10 cellular contexts compared by ENCODE assay signal in the genomic region with DNA sequence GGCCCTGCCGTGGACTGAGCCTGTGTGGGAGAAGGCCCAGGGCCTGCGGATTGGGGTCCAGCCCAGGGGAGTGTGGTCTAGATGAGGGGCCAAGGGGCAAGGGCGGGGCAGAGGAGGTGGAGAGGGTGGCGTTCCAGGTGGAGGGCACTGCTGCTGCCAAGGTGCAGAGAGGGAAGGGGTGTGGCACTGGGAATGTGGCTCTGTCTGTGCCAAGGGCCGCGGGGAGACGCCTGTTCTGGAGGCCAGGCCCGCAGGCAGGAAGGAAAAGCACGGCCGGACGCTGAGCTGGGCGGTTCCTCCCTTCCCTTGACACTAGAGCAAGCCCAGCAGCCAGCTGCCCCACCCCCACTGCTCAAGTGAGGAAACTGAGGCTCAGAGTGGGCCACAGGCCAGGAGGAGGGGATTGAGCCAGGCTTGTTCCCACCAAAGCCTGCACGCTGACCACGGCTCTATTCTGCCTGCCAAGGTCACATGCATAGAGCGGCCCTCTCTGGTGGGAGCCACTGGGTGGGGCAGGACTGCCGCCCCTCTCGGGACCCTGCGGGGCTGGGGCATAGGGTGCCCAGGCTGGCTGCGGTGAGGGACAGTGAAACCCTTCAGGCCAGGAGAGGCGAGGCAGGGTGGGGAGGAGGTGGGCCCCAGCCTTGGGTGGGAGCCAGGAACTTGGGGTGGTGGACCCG. TPM values are rescaled to one million over a fixed set of nuclear protein-coding genes. Genes with fewer than 3 reads are reported as not detected.
A peak's percentile ranks its signal among the peaks of the same experiment; 100 is the strongest.
DNase-seq lines count a peak whose midpoint lies in the region; ATAC-seq lines count a peak whose summit lies in the region.
"Had no signal": no experiment of that assay in that cellular context is flagged by ENCODE, and none has a peak within 500 bp of the region (broad histone marks: within the 10 kb centered on the region; RNA-seq: fewer than 3 reads in every experiment).

No MANE protein-coding gene starts in this region.

- intact Hi-C loops in activated CD4-positive, alpha-beta memory T cell treated with anti-CD3 and anti-CD28 coated beads for 36 hours (cut with micrococcal nuclease): no loop called here

- H3K36me3 Mint-ChIP-seq in activated CD4-positive, alpha-beta memory T cell treated with anti-CD3 and anti-CD28 coated beads for 36 hours: peaks cover 1% of the 10 kb centered on the region

- no peaks in the 10 kb centered on the region for H3K36me3 ChIP-seq in urinary bladder (ENCODE audit: insufficient read depth)

- POLR2A ChIA-PET in activated CD4-positive, alpha-beta memory T cell treated with anti-CD3 and anti-CD28 coated beads for 36 hours (lab: Charles Lee): no interaction called here

- DNase-seq in NCI-H2196 (lab: John Stamatoyannopoulos, UW; ENCODE audit: unreplicated experiment) (peak; percentile 30), NCI-H2196 treated with DMSO at 0.1 percent for 48 hours (lab: John Stamatoyannopoulos, UW; ENCODE audit: unreplicated experiment) (no peak), mucosa of gallbladder (ENCODE audit: low spot score) (peak; percentile 79)
- no peak for DNase-seq in activated CD4-positive, alpha-beta memory T cell treated with anti-CD3 and anti-CD28 coated beads for 36 hours
- DNase-seq: NCI-H526, T-helper 1 cell had no signal

- ATAC-seq in esophagus mucosa: peak; percentile 59
- ATAC-seq in GM18870 (IDR thresholded peaks at IDR 0.05; ENCODE audit: unreplicated experiment): no peak
- no peak for ATAC-seq in GM21717 (IDR thresholded peaks at IDR 0.05; ENCODE audit: unreplicated experiment)

- WGBS in urinary bladder: 53% methylated on average over 21 of the region's 21 CpGs

- H3K4me3 ChIP-seq in urinary bladder (ENCODE audit: low read depth, low read length): no peak overlapping the region

- H3K27ac ChIP-seq in urinary bladder (ENCODE audit: low read depth): peak overlapping the region; percentile 64

- H3K4me3 Mint-ChIP-seq in activated CD4-positive, alpha-beta memory T cell treated with anti-CD3 and anti-CD28 coated beads for 36 hours: no peak overlapping the region

- CTCF ChIA-PET in activated CD4-positive, alpha-beta memory T cell treated with anti-CD3 and anti-CD28 coated beads for 36 hours (lab: Charles Lee): no interaction called here

- H3K9me3 Mint-ChIP-seq in activated CD4-positive, alpha-beta memory T cell treated with anti-CD3 and anti-CD28 coated beads for 36 hours: no peaks in the 10 kb centered on the region

- H3K4me1 ChIP-seq in urinary bladder (ENCODE audit: insufficient read depth): peaks cover 8% of the 10 kb centered on the region

- H3K27ac Mint-ChIP-seq in activated CD4-positive, alpha-beta memory T cell treated with anti-CD3 and anti-CD28 coated beads for 36 hours: no peak overlapping the region

- H3K27me3 Mint-ChIP-seq in activated CD4-positive, alpha-beta memory T cell treated with anti-CD3 and anti-CD28 coated beads for 36 hours: no peaks in the 10 kb centered on the region

- H3K4me1 Mint-ChIP-seq in activated CD4-positive, alpha-beta memory T cell treated with anti-CD3 and anti-CD28 coated beads for 36 hours (ENCODE audit: low read depth): peaks cover 10% of the 10 kb centered on the region

RNA-seq across cellular contexts. Expression of gene SH3BP2, which starts 13.0 kb away (rescaled TPM):
- 32.6 TPM for total RNA-seq in esophagus mucosa
- 62.1 TPM for total RNA-seq in mucosa of gallbladder
- 26.0 TPM for total RNA-seq in urinary bladder
- polyA plus RNA-seq in urinary bladder: 18.8 TPM
- 10 to 100 TPM; 55.9 to 62.8 TPM for total RNA-seq in activated CD4-positive, alpha-beta memory T cell treated with anti-CD3 and anti-CD28 coated beads for 36 hours

RNA-seq across cellular contexts. Expression of gene ADD1, which starts 37.8 kb away (rescaled TPM):
- total RNA-seq in esophagus mucosa: 133 TPM
- total RNA-seq in mucosa of gallbladder: 346 TPM
- total RNA-seq in urinary bladder: 224 TPM
- 277 TPM for polyA plus RNA-seq in urinary bladder
- 100 to 1,000 TPM; 212 TPM for total RNA-seq in activated CD4-positive, alpha-beta memory T cell treated with anti-CD3 and anti-CD28 coated beads for 36 hours

RNA-seq across cellular contexts. Expression of gene TNIP2, which starts 49.7 kb away (rescaled TPM):
- total RNA-seq in esophagus mucosa (25.1 TPM), mucosa of gallbladder (42.2 TPM), urinary bladder (13.1 TPM)
- 49.8 TPM for polyA plus RNA-seq in urinary bladder
- total RNA-seq in activated CD4-positive, alpha-beta memory T cell treated with anti-CD3 and anti-CD28 coated beads for 36 hours: 10 to 100 TPM; 74.2 to 77.5 TPM

Comparison
In these comparisons a context has a peak if more than half of its experiments do, and no peak if none do; other contexts are left out.
1. DNase-seq: peak in NCI-H2196 (single experiment) and mucosa of gallbladder (single experiment); none in NCI-H2196 treated with DMSO at 0.1 percent for 48 hours (single experiment) and activated CD4-positive, alpha-beta memory T cell treated with anti-CD3 and anti-CD28 coated beads for 36 hours (single experiment).